ENCODE assay signal across 15 cellular contexts in the genomic region with DNA sequence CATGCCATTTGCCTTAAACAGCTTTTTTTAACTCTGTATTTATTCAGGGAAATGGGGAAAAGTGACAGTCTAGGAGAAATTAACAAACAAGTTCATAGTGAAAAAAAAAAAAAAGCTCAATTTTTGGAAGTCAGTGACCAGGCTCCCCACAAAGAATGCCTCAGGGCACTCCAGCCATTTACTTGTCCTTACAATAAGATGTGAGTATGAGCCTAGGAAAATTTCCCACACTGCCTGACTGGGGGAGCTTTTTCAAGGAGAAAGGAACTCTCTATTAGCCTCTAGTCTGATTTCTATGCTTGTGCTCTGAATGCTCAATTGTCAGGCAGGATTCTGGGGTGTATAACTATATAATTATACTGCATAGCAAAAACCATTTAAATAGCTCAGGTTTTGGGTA.
A peak's percentile ranks its signal among the peaks of the same experiment; 100 is the strongest.
DNase-seq lines count a peak whose midpoint lies in the region; ATAC-seq and TF ChIP-seq lines count a peak whose summit lies in the region.
"Had no signal": no experiment of that assay in that cellular context is flagged by ENCODE, and none has a peak within 500 bp of the region (broad histone marks: within the 10 kb centered on the region; RNA-seq: fewer than 3 reads in every experiment).

No MANE protein-coding gene starts in this region.

- H3K56ac ChIP-seq in mesendoderm (ENCODE audit: low read length): no peak overlapping the region

- no peaks in the 10 kb centered on the region for H3K4me1 ChIP-seq in mesendoderm (ENCODE audit: control insufficient read depth, low read depth, low read length)
- peaks cover 4 to 8% of the 10 kb centered on the region in 2 donors for H3K4me1 ChIP-seq in neuronal stem cell (ENCODE audit: control insufficient read depth in 2 of 2, insufficient read depth in 1 of 2, low read depth in 1 of 2, low read length in 2 of 2)
- H3K4me1 ChIP-seq in ovary (ENCODE audit: insufficient read depth): no peaks in the 10 kb centered on the region
- H3K4me1 ChIP-seq: HAP-1 had no signal

- no peak overlapping the region for H3K23ac ChIP-seq in mesendoderm (ENCODE audit: low read length)
- H3K23ac ChIP-seq in neuronal stem cell (ENCODE audit: low read depth, low read length, poor library complexity): no peak overlapping the region

- H3K79me1 ChIP-seq in mesendoderm (ENCODE audit: low read length) (no peaks in the 10 kb centered on the region), neuronal stem cell (ENCODE audit: low read depth, low read length) (no peaks in the 10 kb centered on the region)

- TF ChIP-seq EP300 in ovary (IDR thresholded peaks at IDR 0.05): no peak

- H2BK12ac ChIP-seq in neuronal stem cell (ENCODE audit: low read length): no peak overlapping the region

- H3K27me3 ChIP-seq in mesendoderm (ENCODE audit: insufficient read depth, low read length, poor library complexity) (no peaks in the 10 kb centered on the region), neuronal stem cell (ENCODE audit: control insufficient read depth in 3 of 3, insufficient read depth in 3 of 3, low read depth in 1 of 3, low read length in 3 of 3) (no peaks in the 10 kb centered on the region), ovary (no peaks in the 10 kb centered on the region)

- TF ChIP-seq CTCF in ovary (IDR thresholded peaks at IDR 0.05): no peak

- no peak for ATAC-seq in HG03354 (IDR thresholded peaks at IDR 0.05; ENCODE audit: poor library complexity, severe bottlenecking, unreplicated experiment)
- ATAC-seq: GM12878 had no signal

- peak overlapping the region; percentile 34 for H2AFZ ChIP-seq in neuronal stem cell (ENCODE audit: low read length)

- H2BK5ac ChIP-seq in mesendoderm (ENCODE audit: low read length) (no peak overlapping the region), neuronal stem cell (ENCODE audit: low read length) (no peak overlapping the region)

- no peak overlapping the region for H4K8ac ChIP-seq in mesendoderm (ENCODE audit: low read depth, low read length)
- no peak overlapping the region for H4K8ac ChIP-seq in neuronal stem cell (ENCODE audit: low read depth, low read length)

- no peaks in the 10 kb centered on the region for H3K36me3 ChIP-seq in mesendoderm (ENCODE audit: control insufficient read depth, insufficient read depth, low read length)
- H3K36me3 ChIP-seq in neuronal stem cell (replicated peaks in 1 of 2; ENCODE audit: control insufficient read depth in 2 of 2, insufficient read depth in 2 of 2, low read length in 2 of 2): no peaks in the 10 kb centered on the region
- H3K36me3 ChIP-seq in ovary: no peaks in the 10 kb centered on the region
- H3K36me3 ChIP-seq: HAP-1 had no signal

- no peak overlapping the region for H2BK15ac ChIP-seq in mesendoderm (replicated peaks; ENCODE audit: low read depth)
- no peak overlapping the region for H2BK15ac ChIP-seq in neuronal stem cell (ENCODE audit: low read length)

- no peaks in the 10 kb centered on the region for H3K9me3 ChIP-seq in neuronal stem cell (replicated peaks in 1 of 2; ENCODE audit: control insufficient read depth in 2 of 2, insufficient read depth in 1 of 2, low read depth in 1 of 2, low read length in 2 of 2)
- no peaks in the 10 kb centered on the region for H3K9me3 ChIP-seq in ovary
- H3K9me3 ChIP-seq: HAP-1 had no signal

- no peak overlapping the region for H2AK5ac ChIP-seq in mesendoderm (ENCODE audit: low read length)
- H2AK5ac ChIP-seq in neuronal stem cell (ENCODE audit: low read depth, low read length): no peak overlapping the region

- H3K14ac ChIP-seq in neuronal stem cell (ENCODE audit: low read length): no peak overlapping the region

- H3K4ac ChIP-seq in mesendoderm (ENCODE audit: low read depth, low read length) (no peak overlapping the region), neuronal stem cell (ENCODE audit: low read length) (no peak overlapping the region)

- no peak overlapping the region for H3K9ac ChIP-seq in mesendoderm (ENCODE audit: low read length)
- H3K9ac ChIP-seq in neuronal stem cell (ENCODE audit: low read depth, low read length, poor library complexity): no peak overlapping the region

- no peak overlapping the region for H3K4me2 ChIP-seq in mesendoderm (ENCODE audit: low read length)
- H3K4me2 ChIP-seq in neuronal stem cell (ENCODE audit: insufficient read depth, low read length, poor library complexity, severe bottlenecking): no peak overlapping the region

- no peak for TF ChIP-seq POLR2A in ovary (IDR thresholded peaks at IDR 0.05)

- H2BK120ac ChIP-seq in mesendoderm (ENCODE audit: low read depth, low read length) (no peak overlapping the region), neuronal stem cell (ENCODE audit: low read depth, low read length) (no peak overlapping the region)

- no peak overlapping the region for H3K27ac ChIP-seq in mesendoderm (ENCODE audit: low read depth, low read length)
- H3K27ac ChIP-seq in neuronal stem cell (replicated peaks; ENCODE audit: low read length): no peak overlapping the region
- H3K27ac ChIP-seq in ovary: no peak overlapping the region
- H3K27ac ChIP-seq: HL-60 had no signal

- no peak overlapping the region for H3K18ac ChIP-seq in mesendoderm (ENCODE audit: low read length)
- H3K18ac ChIP-seq in neuronal stem cell (ENCODE audit: low read length): no peak overlapping the region

- no peak overlapping the region for H4K5ac ChIP-seq in mesendoderm (ENCODE audit: low read length)

- no peaks in the 10 kb centered on the region for H3K79me2 ChIP-seq in mesendoderm (ENCODE audit: control insufficient read depth, insufficient read depth, low read length)

- DNase-seq in EH (ENCODE audit: low read depth): peak; percentile 25
- DNase-seq in M059J (ENCODE audit: low read depth): peak; percentile 44
- peak; percentile 22 for DNase-seq in mesendoderm
- no peak for DNase-seq in neuronal stem cell (ENCODE audit: low spot score)
- no peak for DNase-seq in AG08396 (ENCODE audit: low spot score)
- no peak for DNase-seq in ovary
- DNase-seq: ACHN; C1 segment of cervical spinal cord; CD4-positive, alpha-beta T cell; DMS153; DMS79 treated with DMSO at 0.1 percent for 48 hours had no signal

- H4K91ac ChIP-seq in neuronal stem cell (ENCODE audit: low read depth, low read length, poor library complexity): no peak overlapping the region

- intact Hi-C loops in ovary (cut with DNase I): no loop called here

- H3K4me3 ChIP-seq in mesendoderm (ENCODE audit: low read length) (no peak overlapping the region), neuronal stem cell (ENCODE audit: low read length in 2 of 2) (no peak overlapping the region), ovary (no peak overlapping the region)
- H3K4me3 ChIP-seq: GM12878, HAP-1 had no signal

Comparison
In these comparisons a context has a peak if more than half of its experiments do, and no peak if none do; other contexts are left out.
1. DNase-seq: peak in EH (single experiment), M059J (single experiment) and mesendoderm (single experiment); none in neuronal stem cell (single experiment), AG08396 (single experiment) and ovary (0 of 5).